14 cellular contexts compared by ENCODE assay signal in genomic region chr10:20892011-20892585, GRCh38.
"Had no signal": no experiment of that assay in that cellular context is flagged by ENCODE, and none has a peak within 500 bp of the region (broad histone marks: within the 10 kb centered on the region; RNA-seq: fewer than 3 reads in every experiment).

No MANE protein-coding gene starts in this region.

- H3K4me1 ChIP-seq: tibial nerve had no signal

- H3K27ac ChIP-seq: coronary artery, epithelial cell of prostate, tibial nerve had no signal

- DNase-seq: activated CD4-positive, alpha-beta T cell treated with anti-CD3 and anti-CD28 coated beads, Interleukin-2, amount 50 U/mL, for 48 hours; activated CD4-positive, CD25-positive, alpha-beta regulatory T cell treated with anti-CD3 and anti-CD28 coated beads, Interleukin-2, amount 50 U/mL, for 72 hours; activated gamma-delta T cell treated with Interleukin-2 at 50 U/mL for 16 hours; activated naive CD8-positive, alpha-beta T cell treated with anti-CD3 and anti-CD28 coated beads for 36 hours; activated T-cell treated with anti-CD3 and anti-CD28 coated beads, Interleukin-2, amount 50 U/mL, for 48 hours; anterior cingulate cortex; caudate nucleus; effector CD4-positive, alpha-beta T cell; hypothalamus; small intestine had no signal

- H3K4me1 Mint-ChIP-seq: activated naive CD8-positive, alpha-beta T cell treated with anti-CD3 and anti-CD28 coated beads for 36 hours; memory B cell had no signal

- H3K27me3 ChIP-seq: tibial nerve had no signal

- H3K9me3 Mint-ChIP-seq: activated naive CD8-positive, alpha-beta T cell treated with anti-CD3 and anti-CD28 coated beads for 36 hours; memory B cell had no signal

- H3K27ac Mint-ChIP-seq: activated naive CD8-positive, alpha-beta T cell treated with anti-CD3 and anti-CD28 coated beads for 36 hours; memory B cell had no signal

- H3K27me3 Mint-ChIP-seq: activated naive CD8-positive, alpha-beta T cell treated with anti-CD3 and anti-CD28 coated beads for 36 hours had no signal

- H3K36me3 Mint-ChIP-seq: activated naive CD8-positive, alpha-beta T cell treated with anti-CD3 and anti-CD28 coated beads for 36 hours; memory B cell had no signal

- H3K36me3 ChIP-seq: tibial nerve had no signal

- H3K9me3 ChIP-seq: tibial nerve had no signal

- H3K4me3 Mint-ChIP-seq: activated naive CD8-positive, alpha-beta T cell treated with anti-CD3 and anti-CD28 coated beads for 36 hours; memory B cell had no signal

- H3K4me3 ChIP-seq: coronary artery, tibial nerve had no signal
